In the genomic region with DNA sequence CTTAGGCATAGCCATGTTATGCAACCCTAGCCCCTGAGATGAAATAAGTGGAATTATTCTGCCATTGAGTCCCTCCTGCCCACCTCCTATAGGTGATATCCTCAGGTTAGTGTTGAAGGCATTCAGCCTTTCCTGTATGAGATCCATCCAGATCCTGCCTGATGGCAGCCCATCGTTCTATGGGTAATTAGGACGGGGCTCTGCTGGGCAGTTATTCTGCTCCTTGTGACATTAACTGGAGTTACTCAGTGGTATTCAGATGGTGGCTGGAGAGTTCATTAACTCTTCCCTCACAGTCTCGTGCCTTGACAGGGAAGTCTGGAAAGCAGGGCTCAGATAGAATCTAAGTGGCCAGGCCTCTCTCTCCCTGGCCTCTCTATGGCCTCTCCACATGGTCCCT, we compare ENCODE assay signal across 37 cellular contexts.
"Had no signal": no experiment of that assay in that cellular context is flagged by ENCODE, and none has a peak within 500 bp of the region (broad histone marks: within the 10 kb centered on the region; RNA-seq: fewer than 3 reads in every experiment).

No MANE protein-coding gene starts in this region.

- H3K4me1 Mint-ChIP-seq: activated T-helper 17 cell treated with anti-CD3 and anti-CD28 coated beads, Interleukin-2, amount 50 U/mL, for 72 hours had no signal

- H3K4me3 Mint-ChIP-seq: activated B cell treated with CpG ODN at 0.5 μM for 24 hours; activated CD4-positive, alpha-beta memory T cell treated with anti-CD3 and anti-CD28 coated beads for 36 hours; activated CD4-positive, alpha-beta T cell treated with anti-CD3 and anti-CD28 coated beads, Interleukin-2, amount 10 ng/mL, durations not matched to agents 24 days and 14 days; activated CD8-positive, alpha-beta T cell treated with anti-CD3 and anti-CD28 coated beads for 36 hours; activated naive CD4-positive, alpha-beta T cell treated with anti-CD3 and anti-CD28 coated beads for 36 hours; activated naive CD8-positive, alpha-beta T cell treated with anti-CD3 and anti-CD28 coated beads for 36 hours; activated T-cell treated with anti-CD3 and anti-CD28 coated beads, Interleukin-2, amount 50 U/mL, for 4 hours; activated T-cell treated with anti-CD3 and anti-CD28 coated beads, Interleukin-2, amount 50 U/mL, for 72 hours; activated T-helper 1 cell treated with anti-CD3 and anti-CD28 coated beads, Interleukin-12 subunit alpha, Interleukin-12 subunit beta, Interleukin-2, Interleukin-4 antibody, amounts not matched to agents 30 ng/mL and 10 ng/mL and 1 ng/mL, durations not matched to agents 14 hours and 24 hours and 36 hours; activated T-helper 17 cell treated with anti-CD3 and anti-CD28 coated beads, Interleukin-2, amount 50 U/mL, for 72 hours; T-helper 1 cell treated with Interleukin-12 subunit alpha and Interleukin-12 subunit beta and Interleukin-4 antibody, amounts not matched to agents 30 μg/mL and 1 μg/mL, for 36 hours; T-helper 2 cell treated with Interferon-gamma antibody and Interleukin-4, amounts not matched to agents 5 μg/mL and 100 μg/mL, for 36 hours had no signal

- H3K27me3 Mint-ChIP-seq: activated B cell treated with CpG ODN at 0.5 μM for 24 hours; activated CD4-positive, alpha-beta memory T cell treated with anti-CD3 and anti-CD28 coated beads for 36 hours; activated CD4-positive, alpha-beta T cell treated with anti-CD3 and anti-CD28 coated beads, Interleukin-2, amount 10 ng/mL, durations not matched to agents 24 days and 14 days; activated CD8-positive, alpha-beta T cell treated with anti-CD3 and anti-CD28 coated beads for 36 hours; activated naive CD8-positive, alpha-beta T cell treated with anti-CD3 and anti-CD28 coated beads for 36 hours; activated T-helper 17 cell treated with anti-CD3 and anti-CD28 coated beads, Interleukin-2, amount 50 U/mL, for 72 hours had no signal

- DNase-seq: activated B cell treated with CpG ODN at 0.5 μM for 24 hours; activated CD4-positive, alpha-beta memory T cell treated with anti-CD3 and anti-CD28 coated beads for 36 hours; activated CD4-positive, alpha-beta T cell treated with anti-CD3 and anti-CD28 coated beads for 4 hours; activated CD4-positive, alpha-beta T cell treated with anti-CD3 and anti-CD28 coated beads, Interleukin-2, amount 10 ng/mL, durations not matched to agents 24 days and 14 days; activated CD4-positive, alpha-beta T cell treated with anti-CD3 and anti-CD28 coated beads, Interleukin-2, amount 50 U/mL, for 1 hour; activated CD4-positive, alpha-beta T cell treated with anti-CD3 and anti-CD28 coated beads, Interleukin-2, amount 50 U/mL, for 4 hours; activated CD4-positive, CD25-positive, alpha-beta regulatory T cell treated with anti-CD3 and anti-CD28 coated beads, Interleukin-2, amount 50 U/mL, for 72 hours; activated CD8-positive, alpha-beta memory T cell treated with anti-CD3 and anti-CD28 coated beads, Interleukin-2, amount 50 U/mL, for 4 hours; activated CD8-positive, alpha-beta T cell treated with anti-CD3 and anti-CD28 coated beads for 36 hours; activated effector memory CD4-positive, alpha-beta T cell treated with anti-CD3 and anti-CD28 coated beads, Interleukin-2, amount 50 U/mL, for 16 hours; activated gamma-delta T cell treated with Interleukin-2 at 50 U/mL for 16 hours; activated naive CD4-positive, alpha-beta T cell; activated naive CD4-positive, alpha-beta T cell treated with anti-CD3 and anti-CD28 coated beads for 36 hours; activated naive CD4-positive, alpha-beta T cell treated with anti-CD3 and anti-CD28 coated beads, Interleukin-2, amount 50 U/mL, for 16 hours; activated naive CD8-positive, alpha-beta T cell treated with anti-CD3 and anti-CD28 coated beads for 36 hours; activated T-cell treated with anti-CD3 and anti-CD28 coated beads for 4 hours; activated T-cell treated with anti-CD3 and anti-CD28 coated beads, Interleukin-2, amount 50 U/mL, for 1 hour; activated T-cell treated with anti-CD3 and anti-CD28 coated beads, Interleukin-2, amount 50 U/mL, for 4 hours; activated T-cell treated with anti-CD3 and anti-CD28 coated beads, Interleukin-2, amount 50 U/mL, for 72 hours; adrenal gland; amniotic stem cell; aorta; body of pancreas; brain microvascular endothelial cell; central memory CD4-positive, alpha-beta T cell; T-helper 1 cell; T-helper 2 cell; T-helper 9 cell had no signal

- H3K27me3 ChIP-seq: adrenal gland, body of pancreas, brain microvascular endothelial cell, breast epithelium had no signal

- H3K27ac ChIP-seq: adrenal gland, body of pancreas, brain microvascular endothelial cell, breast epithelium, VCaP had no signal

- H3K9me3 ChIP-seq: adrenal gland, body of pancreas, breast epithelium had no signal

- H3K36me3 ChIP-seq: adrenal gland, brain microvascular endothelial cell, breast epithelium had no signal

- ATAC-seq: activated CD8-positive, alpha-beta T cell treated with anti-CD3 and anti-CD28 coated beads for 36 hours; activated naive CD4-positive, alpha-beta T cell treated with anti-CD3 and anti-CD28 coated beads, Interleukin-2, amount 50 U/mL, for 72 hours; activated T-cell treated with anti-CD3 and anti-CD28 coated beads, Interleukin-2, amount 50 U/mL, for 4 hours; activated T-cell treated with anti-CD3 and anti-CD28 coated beads, Interleukin-2, amount 50 U/mL, for 72 hours; activated T-helper 17 cell treated with anti-CD3 and anti-CD28 coated beads, Interleukin-2, amount 50 U/mL, for 72 hours; body of pancreas had no signal

- H3K9me3 Mint-ChIP-seq: activated B cell treated with CpG ODN at 0.5 μM for 24 hours; activated naive CD4-positive, alpha-beta T cell treated with anti-CD3 and anti-CD28 coated beads for 36 hours; activated T-cell treated with anti-CD3 and anti-CD28 coated beads, Interleukin-2, amount 50 U/mL, for 4 hours; activated T-helper 17 cell treated with anti-CD3 and anti-CD28 coated beads, Interleukin-2, amount 50 U/mL, for 72 hours had no signal

- H3K4me1 ChIP-seq: adrenal gland, breast epithelium had no signal

- H3K4me3 ChIP-seq: adrenal gland, body of pancreas, breast epithelium had no signal

- FAIRE-seq: astrocyte, TTC549 had no signal

- H3K27ac Mint-ChIP-seq: activated B cell treated with CpG ODN at 0.5 μM for 24 hours; activated CD4-positive, alpha-beta memory T cell treated with anti-CD3 and anti-CD28 coated beads for 36 hours; activated CD4-positive, alpha-beta T cell treated with anti-CD3 and anti-CD28 coated beads, Interleukin-2, amount 10 ng/mL, durations not matched to agents 24 days and 14 days; activated CD8-positive, alpha-beta T cell treated with anti-CD3 and anti-CD28 coated beads for 36 hours; activated naive CD4-positive, alpha-beta T cell treated with anti-CD3 and anti-CD28 coated beads for 36 hours; activated naive CD4-positive, alpha-beta T cell treated with anti-CD3 and anti-CD28 coated beads, Interleukin-2, amount 50 U/mL, for 72 hours; activated naive CD8-positive, alpha-beta T cell treated with anti-CD3 and anti-CD28 coated beads for 36 hours; activated T-cell treated with anti-CD3 and anti-CD28 coated beads, Interleukin-2, amount 50 U/mL, for 72 hours; activated T-helper 1 cell treated with anti-CD3 and anti-CD28 coated beads, Interleukin-12 subunit alpha, Interleukin-12 subunit beta, Interleukin-2, Interleukin-4 antibody, amounts not matched to agents 30 ng/mL and 10 ng/mL and 1 ng/mL, durations not matched to agents 14 hours and 24 hours and 36 hours; activated T-helper 17 cell treated with anti-CD3 and anti-CD28 coated beads, Interleukin-2, amount 50 U/mL, for 72 hours; T-helper 1 cell treated with Interleukin-12 subunit alpha and Interleukin-12 subunit beta and Interleukin-4 antibody, amounts not matched to agents 30 μg/mL and 1 μg/mL, for 36 hours; T-helper 2 cell treated with Interferon-gamma antibody and Interleukin-4, amounts not matched to agents 5 μg/mL and 100 μg/mL, for 36 hours had no signal
